In the genomic region with DNA sequence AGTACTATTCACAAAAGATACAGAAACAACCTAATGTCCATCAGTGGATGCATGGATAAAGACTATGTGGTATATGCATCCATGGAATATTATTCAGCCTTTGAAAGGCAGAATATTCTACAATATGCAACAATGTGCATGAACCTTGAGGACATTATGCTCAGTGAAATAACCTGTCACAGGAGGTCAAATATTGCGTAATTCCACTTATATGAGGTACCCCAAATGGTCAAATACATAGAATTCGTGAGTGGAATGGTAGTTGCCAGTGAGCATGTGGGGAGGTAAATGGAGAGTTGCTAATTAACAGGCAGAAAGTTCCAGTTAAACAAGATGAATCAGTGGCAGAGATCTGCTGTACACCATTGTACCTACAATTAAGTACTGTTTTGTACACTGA, we compare ENCODE assay signal across 3 cellular contexts.
A peak's percentile ranks its signal among the peaks of the same experiment; 100 is the strongest.
TF ChIP-seq lines count a peak whose summit lies in the region.

No MANE protein-coding gene starts in this region.

TF ChIP-seq in IMR-90, 13 proteins besides CTCF, POLR2A, EP300 and RAD21:
- peak; percentile 75 for TF ChIP-seq CEBPB (IDR thresholded peaks at IDR 0.05; ENCODE audit: low read depth, low read length)
- no peak for TF ChIP-seq BHLHE40 (IDR thresholded peaks at IDR 0.05; ENCODE audit: low read depth, low read length)

TF ChIP-seq in Ishikawa, 13 proteins besides CTCF, POLR2A, EP300 and RAD21:
- TF ChIP-seq CEBPB (IDR thresholded peaks at IDR 0.05), result peak; percentile 55; the same call in 1 of the 2 replicates
- TF ChIP-seq, protein P1, sequence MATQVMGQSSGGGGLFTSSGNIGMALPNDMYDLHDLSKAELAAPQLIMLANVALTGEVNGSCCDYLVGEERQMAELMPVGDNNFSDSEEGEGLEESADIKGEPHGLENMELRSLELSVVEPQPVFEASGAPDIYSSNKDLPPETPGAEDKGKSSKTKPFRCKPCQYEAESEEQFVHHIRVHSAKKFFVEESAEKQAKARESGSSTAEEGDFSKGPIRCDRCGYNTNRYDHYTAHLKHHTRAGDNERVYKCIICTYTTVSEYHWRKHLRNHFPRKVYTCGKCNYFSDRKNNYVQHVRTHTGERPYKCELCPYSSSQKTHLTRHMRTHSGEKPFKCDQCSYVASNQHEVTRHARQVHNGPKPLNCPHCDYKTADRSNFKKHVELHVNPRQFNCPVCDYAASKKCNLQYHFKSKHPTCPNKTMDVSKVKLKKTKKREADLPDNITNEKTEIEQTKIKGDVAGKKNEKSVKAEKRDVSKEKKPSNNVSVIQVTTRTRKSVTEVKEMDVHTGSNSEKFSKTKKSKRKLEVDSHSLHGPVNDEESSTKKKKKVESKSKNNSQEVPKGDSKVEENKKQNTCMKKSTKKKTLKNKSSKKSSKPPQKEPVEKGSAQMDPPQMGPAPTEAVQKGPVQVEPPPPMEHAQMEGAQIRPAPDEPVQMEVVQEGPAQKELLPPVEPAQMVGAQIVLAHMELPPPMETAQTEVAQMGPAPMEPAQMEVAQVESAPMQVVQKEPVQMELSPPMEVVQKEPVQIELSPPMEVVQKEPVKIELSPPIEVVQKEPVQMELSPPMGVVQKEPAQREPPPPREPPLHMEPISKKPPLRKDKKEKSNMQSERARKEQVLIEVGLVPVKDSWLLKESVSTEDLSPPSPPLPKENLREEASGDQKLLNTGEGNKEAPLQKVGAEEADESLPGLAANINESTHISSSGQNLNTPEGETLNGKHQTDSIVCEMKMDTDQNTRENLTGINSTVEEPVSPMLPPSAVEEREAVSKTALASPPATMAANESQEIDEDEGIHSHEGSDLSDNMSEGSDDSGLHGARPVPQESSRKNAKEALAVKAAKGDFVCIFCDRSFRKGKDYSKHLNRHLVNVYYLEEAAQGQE (IDR thresholded peaks at IDR 0.05; ENCODE audit: low read depth), result no peak

TF ChIP-seq in H1, 55 proteins besides CTCF, POLR2A, EP300 and RAD21:
- peak; percentile 55; the same call in 1 of the 2 replicates for TF ChIP-seq CEBPB (IDR thresholded peaks at IDR 0.05; ENCODE audit: low read depth, low read length)
- no peak for TF ChIP-seq SP1 (IDR thresholded peaks at IDR 0.05; ENCODE audit: low read depth, low read length)
- TF ChIP-seq JUND (IDR thresholded peaks at IDR 0.05; ENCODE audit: low read length), result no peak
- no peak for TF ChIP-seq RXRA (IDR thresholded peaks at IDR 0.05; ENCODE audit: insufficient read depth, low read depth, low read length)
- TF ChIP-seq SIRT6 (IDR thresholded peaks at IDR 0.05; ENCODE audit: low read length), result no peak
- TF ChIP-seq TAF1 (IDR thresholded peaks at IDR 0.05; ENCODE audit: low read depth, low read length), result no peak
- TF ChIP-seq, protein P2, sequence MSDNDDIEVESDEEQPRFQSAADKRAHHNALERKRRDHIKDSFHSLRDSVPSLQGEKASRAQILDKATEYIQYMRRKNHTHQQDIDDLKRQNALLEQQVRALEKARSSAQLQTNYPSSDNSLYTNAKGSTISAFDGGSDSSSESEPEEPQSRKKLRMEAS (IDR thresholded peaks at IDR 0.05), result no peak
